In genomic region chr11:118212781-118213565, GRCh38 we compare ENCODE assay signal across 11 cellular contexts. TPM values are rescaled to one million over a fixed set of nuclear protein-coding genes. Genes with fewer than 3 reads are reported as not detected.
DNase-seq lines count a peak whose midpoint lies in the region; ATAC-seq, FAIRE-seq and TF ChIP-seq lines count a peak whose summit lies in the region.
"Had no signal": no experiment of that assay in that cellular context is flagged by ENCODE, and none has a peak within 500 bp of the region (broad histone marks: within the 10 kb centered on the region; RNA-seq: fewer than 3 reads in every experiment).

No MANE protein-coding gene starts in this region.

- CTCF ChIA-PET in T-cell (lab: Charles Lee) = interaction anchor here in 1 of 2 donors (0.6 to 1.1 kb wide), 2 partner anchors 14 to 49 kb away, joined by 3 read pairs; no protein-coding TSS in a partner anchor

- peak overlapping the region; percentile 71; the same call in 1 of the 2 replicates for H3K4me2 ChIP-seq in BLaER1
- no peak overlapping the region for H3K4me2 ChIP-seq in DND-41 (ENCODE audit: insufficient read depth, low read length)

- H3K9me3 ChIP-seq in BLaER1 (no peaks in the 10 kb centered on the region), DND-41 (ENCODE audit: insufficient read depth, low read length, severe bottlenecking) (no peaks in the 10 kb centered on the region)
- H3K9me3 ChIP-seq: heart left ventricle had no signal

- H3K4me1 ChIP-seq in BLaER1 (peaks cover 42% of the 10 kb centered on the region), DND-41 (ENCODE audit: insufficient read depth, low read length) (peaks cover 4% of the 10 kb centered on the region; the same call in 1 of the 2 replicates)

- TF ChIP-seq CTCF in DND-41 (IDR thresholded peaks at IDR 0.05; ENCODE audit: borderline replicate concordance, extremely low read depth, low read length, poor library complexity, severe bottlenecking) = no peak

- H3K79me2 ChIP-seq in DND-41 (ENCODE audit: insufficient read depth, low read length) = no peaks in the 10 kb centered on the region

- H4K20me1 ChIP-seq in BLaER1 = no peaks in the 10 kb centered on the region
- H4K20me1 ChIP-seq in DND-41 (ENCODE audit: insufficient read depth, low read length) = no peaks in the 10 kb centered on the region

- peaks cover 77 to 79% (median 78%) of the 10 kb centered on the region in 3 donors for H3K4me1 Mint-ChIP-seq in T-cell

- no peak overlapping the region for H3K4me3 ChIP-seq in BLaER1
- H3K4me3 ChIP-seq in DND-41 (ENCODE audit: low read depth in 1 of 2, low read length in 2 of 2) = no peak overlapping the region

- H3K36me3 ChIP-seq in BLaER1 = no peaks in the 10 kb centered on the region
- H3K36me3 ChIP-seq in DND-41 (ENCODE audit: insufficient read depth, low read length) = no peaks in the 10 kb centered on the region

- H3K27ac Mint-ChIP-seq in T-cell = peak overlapping the region; percentile 20 to 91

- FAIRE-seq in HTR-8/SVneo (lab: Jason Lieb, UNC) = no peak
- FAIRE-seq: TTC549 had no signal

- H3K27me3 ChIP-seq in BLaER1 (no peaks in the 10 kb centered on the region), DND-41 (ENCODE audit: insufficient read depth, low read length, poor library complexity) (no peaks in the 10 kb centered on the region)

- no peaks in the 10 kb centered on the region for H3K9me3 Mint-ChIP-seq in T-cell

- H3K4me3 Mint-ChIP-seq in T-cell = peak overlapping the region in 1 of 3 donors; percentile 91

- H3K9ac ChIP-seq in BLaER1 (no peak overlapping the region), DND-41 (ENCODE audit: low read depth, low read length) (no peak overlapping the region)

- H2AFZ ChIP-seq in DND-41 (ENCODE audit: low read depth, low read length) = 0 out of 2 replicates have a peak overlapping the region, but pooled peaks have one; percentile 9

- H3K27me3 Mint-ChIP-seq in T-cell = no peaks in the 10 kb centered on the region

- DNase-seq in DND-41 = no peak
- DNase-seq in T-cell = no peak
- DNase-seq in iPS-NIHi11 (ENCODE audit: low spot score) = peak; percentile 33
- DNase-seq in DMS153 treated with DMSO at 0.1 percent for 48 hours (lab: John Stamatoyannopoulos, UW; ENCODE audit: unreplicated experiment) = no peak
- no peak for DNase-seq in NCI-H345 (lab: John Stamatoyannopoulos, UW)
- no peak for DNase-seq in HTR-8/SVneo (ENCODE audit: insufficient read length, low spot score)
- DNase-seq: effector CD4-positive, alpha-beta T cell had no signal

- no peak; the same call in 2 of the 3 replicates for ATAC-seq in DND-41 (ENCODE audit: insufficient read depth, low read depth)
- no peak for ATAC-seq in T-cell (replicated peaks in 1 of 4)
- no peak for ATAC-seq in GM21447 (IDR thresholded peaks at IDR 0.05; ENCODE audit: unreplicated experiment)

- H3K36me3 Mint-ChIP-seq in T-cell = peaks cover 47% of the 10 kb centered on the region

- no peak overlapping the region for H3K27ac ChIP-seq in BLaER1
- H3K27ac ChIP-seq in DND-41 (ENCODE audit: low read length) = no peak overlapping the region

- POLR2A ChIA-PET in T-cell (lab: Charles Lee) = interaction anchor here in 1 of 2 donors (1.8 kb wide), 1 partner anchor 13 kb away, joined by 6 read pairs; no protein-coding TSS in a partner anchor

RNA-seq across cellular contexts. Expression of gene JAML, which starts 11.8 kb away (rescaled TPM):
- total RNA-seq in T-cell = 100 to 1,000 TPM in 2 of 5 donors, 10 to 100 TPM in 3; 60.8 to 165 (median 95.8) TPM

RNA-seq across cellular contexts. Expression of gene SCN2B, which starts 36.5 kb away (rescaled TPM):
- total RNA-seq in T-cell = under 1 TPM in 1 of 5 donors, not detected in 4; 0.06 TPM

RNA-seq across cellular contexts. Expression of gene MPZL3, which starts 39.2 kb away (rescaled TPM):
- total RNA-seq in T-cell = 10 to 100 TPM in 4 of 5 donors, 1 to 10 TPM in 1; 9.8 to 25.2 (median 16.5) TPM

RNA-seq across cellular contexts. Expression of gene MPZL2, which starts 51.1 kb away (rescaled TPM):
- total RNA-seq in T-cell = 1 to 10 TPM in 4 of 5 donors, under 1 TPM in 1; 0.85 to 5.6 (median 2.0) TPM
